In genomic region chr1:81114191-81114590, GRCh38 we compare ENCODE assay signal across 24 cellular contexts.
A peak's percentile ranks its signal among the peaks of the same experiment; 100 is the strongest.
DNase-seq lines count a peak whose midpoint lies in the region; ATAC-seq and TF ChIP-seq lines count a peak whose summit lies in the region.
"Had no signal": no experiment of that assay in that cellular context is flagged by ENCODE, and none has a peak within 500 bp of the region (broad histone marks: within the 10 kb centered on the region; RNA-seq: fewer than 3 reads in every experiment).

No MANE protein-coding gene starts in this region.

- H3K9me3 Mint-ChIP-seq in MCF 10A (ENCODE audit: unreplicated experiment) = peaks cover 4% of the 10 kb centered on the region
- H3K9me3 Mint-ChIP-seq in activated CD4-positive, alpha-beta T cell treated with anti-CD3 and anti-CD28 coated beads, Interleukin-2, amount 10 ng/mL, durations not matched to agents 7 days and 5 days = peaks cover 2% of the 10 kb centered on the region

- H3K36me3 Mint-ChIP-seq in MCF 10A (ENCODE audit: insufficient read depth, unreplicated experiment) = no peaks in the 10 kb centered on the region
- H3K36me3 Mint-ChIP-seq in activated CD4-positive, alpha-beta T cell treated with anti-CD3 and anti-CD28 coated beads, Interleukin-2, amount 10 ng/mL, durations not matched to agents 7 days and 5 days (ENCODE audit: low read depth) = no peaks in the 10 kb centered on the region
- H3K36me3 Mint-ChIP-seq: CD14-positive monocyte, naive B cell had no signal

- no peaks in the 10 kb centered on the region for H3K27me3 ChIP-seq in breast epithelium
- H3K27me3 ChIP-seq: heart right ventricle, stomach had no signal

- H3K4me3 ChIP-seq in breast epithelium = no peak overlapping the region
- H3K4me3 ChIP-seq in choroid plexus epithelial cell (ENCODE audit: low read depth, low read length) = no peak overlapping the region
- H3K4me3 ChIP-seq: dorsolateral prefrontal cortex, heart right ventricle, stomach had no signal

- no peak overlapping the region for H3K4me3 Mint-ChIP-seq in MCF 10A (ENCODE audit: unreplicated experiment)
- no peak overlapping the region for H3K4me3 Mint-ChIP-seq in activated CD4-positive, alpha-beta T cell treated with anti-CD3 and anti-CD28 coated beads, Interleukin-2, amount 10 ng/mL, durations not matched to agents 7 days and 5 days
- H3K4me3 Mint-ChIP-seq: activated CD8-positive, alpha-beta T cell treated with anti-CD3 and anti-CD28 coated beads, Interleukin-2, amount 10 ng/mL, durations not matched to agents 7 days and 5 days; CD14-positive monocyte; naive B cell had no signal

- intact Hi-C loops in MCF 10A (cut with micrococcal nuclease) = no loop called here
- intact Hi-C loops in breast epithelium (cut with DNase I; ENCODE audit: low total_unique reads) = no loop called here

- no TSS peak for BruUV-seq in MCF 10A (replicated peaks; lab: Mats Ljungman, UMichigan)

- CTCF ChIA-PET in MCF 10A (lab: Yijun Ruan, JAX) = interaction anchor here (0.5 to 0.8 kb wide), 3 partner anchors 13 to 219 kb away, joined by 3 to 5 read pairs (median 3); no protein-coding TSS in a partner anchor
- CTCF ChIA-PET in activated CD4-positive, alpha-beta T cell treated with anti-CD3 and anti-CD28 coated beads, Interleukin-2, amount 10 ng/mL, durations not matched to agents 7 days and 5 days (lab: Charles Lee) = no interaction called here

- no peak for TF ChIP-seq POLR2A in breast epithelium (IDR thresholded peaks at IDR 0.05)

- POLR2A ChIA-PET in MCF 10A (lab: Yijun Ruan, JAX) = interaction anchor here (0.6 to 1.0 kb wide), 3 partner anchors 29 to 557 kb away, joined by 3 to 4 read pairs (median 3); no protein-coding TSS in a partner anchor
- POLR2A ChIA-PET in activated CD4-positive, alpha-beta T cell treated with anti-CD3 and anti-CD28 coated beads, Interleukin-2, amount 10 ng/mL, durations not matched to agents 7 days and 5 days (lab: Charles Lee) = no interaction called here

- no peak for ATAC-seq in HG03039 (IDR thresholded peaks at IDR 0.05; ENCODE audit: unreplicated experiment)
- ATAC-seq: activated CD8-positive, alpha-beta T cell treated with anti-CD3 and anti-CD28 coated beads, Interleukin-2, amount 10 ng/mL, durations not matched to agents 7 days and 5 days; heart right ventricle; left lobe of liver had no signal

- TF ChIP-seq CTCF in MCF 10A (IDR thresholded peaks at IDR 0.05; ENCODE audit: unreplicated experiment) (no peak), breast epithelium (IDR thresholded peaks at IDR 0.05) (no peak), LNCAP (IDR thresholded peaks at IDR 0.05) (peak; percentile 35; the same call in 1 of the 2 replicates), choroid plexus epithelial cell (conservative IDR thresholded peaks at IDR 0.05; ENCODE audit: low read depth, low read length) (peak; percentile 24)

- H3K4me1 ChIP-seq in breast epithelium = no peaks in the 10 kb centered on the region
- H3K4me1 ChIP-seq: heart right ventricle, stomach had no signal

- H3K27ac Mint-ChIP-seq in MCF 10A (ENCODE audit: low read depth, unreplicated experiment) = peak overlapping the region; percentile 85
- H3K27ac Mint-ChIP-seq in activated CD4-positive, alpha-beta T cell treated with anti-CD3 and anti-CD28 coated beads, Interleukin-2, amount 10 ng/mL, durations not matched to agents 7 days and 5 days = no peak overlapping the region
- H3K27ac Mint-ChIP-seq: activated CD8-positive, alpha-beta T cell treated with anti-CD3 and anti-CD28 coated beads, Interleukin-2, amount 10 ng/mL, durations not matched to agents 7 days and 5 days; CD14-positive monocyte; naive B cell had no signal

- no peaks in the 10 kb centered on the region for H3K27me3 Mint-ChIP-seq in MCF 10A (ENCODE audit: insufficient read depth, unreplicated experiment)
- no peaks in the 10 kb centered on the region for H3K27me3 Mint-ChIP-seq in activated CD4-positive, alpha-beta T cell treated with anti-CD3 and anti-CD28 coated beads, Interleukin-2, amount 10 ng/mL, durations not matched to agents 7 days and 5 days
- H3K27me3 Mint-ChIP-seq: naive B cell had no signal

- no peaks in the 10 kb centered on the region for H3K9me3 ChIP-seq in breast epithelium
- H3K9me3 ChIP-seq: heart right ventricle, stomach had no signal

- no peak overlapping the region for H3K27ac ChIP-seq in breast epithelium
- H3K27ac ChIP-seq: dorsolateral prefrontal cortex, heart right ventricle, stomach had no signal

- DNase-seq in MCF 10A (ENCODE audit: unreplicated experiment) (no peak), breast epithelium (ENCODE audit: low spot score in 2 of 2) (no peak), choroid plexus epithelial cell (ENCODE audit: low read depth) (no peak), COR-L47 (lab: John Stamatoyannopoulos, UW) (no peak), GM19240 (ENCODE audit: insufficient read length, low spot score) (no peak)
- no peak for DNase-seq in activated CD4-positive, alpha-beta T cell treated with anti-CD3 and anti-CD28 coated beads, Interleukin-2, amount 10 ng/mL, durations not matched to agents 7 days and 5 days
- DNase-seq: activated CD4-positive, CD25-positive, alpha-beta regulatory T cell treated with anti-CD3 and anti-CD28 coated beads, Interleukin-2, amount 50 U/mL, for 72 hours; activated CD8-positive, alpha-beta T cell treated with anti-CD3 and anti-CD28 coated beads, Interleukin-2, amount 10 ng/mL, durations not matched to agents 7 days and 5 days; activated T-cell treated with anti-CD3 and anti-CD28 coated beads, Interleukin-2, amount 50 U/mL, for 1 hour; dorsolateral prefrontal cortex; heart right ventricle; naive B cell; NCI-H1417; NCI-H2107; NCI-H524 treated with DMSO at 0.1 percent for 48 hours; occipital lobe; Right ventricle myocardium superior; stomach; SW 1271; trophoblast cell had no signal

- no peaks in the 10 kb centered on the region for H3K36me3 ChIP-seq in breast epithelium
- H3K36me3 ChIP-seq: heart right ventricle, stomach had no signal

- H3K4me1 Mint-ChIP-seq in MCF 10A (ENCODE audit: insufficient read depth, unreplicated experiment) = peaks cover 32% of the 10 kb centered on the region
- no peaks in the 10 kb centered on the region for H3K4me1 Mint-ChIP-seq in activated CD4-positive, alpha-beta T cell treated with anti-CD3 and anti-CD28 coated beads, Interleukin-2, amount 10 ng/mL, durations not matched to agents 7 days and 5 days
- H3K4me1 Mint-ChIP-seq: CD14-positive monocyte, naive B cell had no signal

Comparison
In these comparisons a context has a peak if more than half of its experiments do, and no peak if none do; other contexts are left out.
1. CTCF ChIP-seq: peak in LNCAP (single experiment) and choroid plexus epithelial cell (single experiment); none in MCF 10A (single experiment) and breast epithelium (0 of 3).